8 cellular contexts compared by ENCODE assay signal in the genomic region with DNA sequence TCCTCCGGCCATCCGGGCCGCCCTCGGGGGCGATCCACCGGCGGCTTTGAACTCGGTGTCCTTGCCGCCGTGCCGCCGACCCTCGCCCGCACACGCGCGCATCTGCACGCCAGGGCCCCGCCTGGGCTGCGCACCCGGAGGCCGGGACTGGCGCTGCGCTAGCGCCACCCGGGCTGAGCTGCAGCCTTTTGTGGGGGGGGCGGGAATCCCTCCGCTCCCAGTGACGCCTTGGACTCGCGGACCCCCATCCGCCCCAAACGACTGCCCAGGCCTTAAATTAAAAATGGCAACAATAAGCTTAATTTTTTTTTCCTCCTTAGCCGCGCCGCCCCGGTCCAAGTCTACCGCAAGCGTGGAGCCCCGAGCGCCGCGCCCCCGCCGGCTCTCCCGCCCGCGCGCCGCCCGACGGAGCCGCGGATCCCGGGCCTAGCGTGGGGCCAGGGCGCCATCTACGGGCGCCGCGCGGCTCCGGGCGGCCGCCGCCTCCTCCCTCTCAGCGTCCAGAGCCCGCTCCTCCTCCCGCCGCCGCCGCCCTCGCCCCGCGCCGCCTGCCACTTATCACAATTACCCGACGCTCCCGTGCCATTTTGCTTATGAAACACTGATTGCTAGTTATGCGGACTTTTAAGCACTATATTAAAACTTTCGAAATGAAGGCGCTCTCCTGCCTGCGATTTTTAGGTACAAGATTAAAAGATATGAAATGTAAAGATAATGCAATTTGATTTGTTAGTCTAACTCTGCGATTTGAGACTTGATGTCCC. TPM values are rescaled to one million over a fixed set of nuclear protein-coding genes. Genes with fewer than 3 reads are reported as not detected.
DNase-seq lines count a peak whose midpoint lies in the region; ATAC-seq and TF ChIP-seq lines count a peak whose summit lies in the region.

No MANE protein-coding gene starts in this region.

- peak overlapping the region; percentile 17 for H2AFZ ChIP-seq in parathyroid adenoma

- peaks cover 5% of the 10 kb centered on the region for H3K36me3 Mint-ChIP-seq in activated CD4-positive, alpha-beta memory T cell treated with anti-CD3 and anti-CD28 coated beads, Interleukin-2, amount 10 ng/mL, durations not matched to agents 7 days and 5 days (ENCODE audit: low read depth)

- POLR2A ChIA-PET in activated CD4-positive, alpha-beta memory T cell treated with anti-CD3 and anti-CD28 coated beads, Interleukin-2, amount 10 ng/mL, durations not matched to agents 7 days and 5 days (lab: Charles Lee): interaction anchor here (0.8 kb wide), 1 partner anchor 139 kb away, joined by 3 read pairs; a partner anchor contains a TSS

- peaks cover 10% of the 10 kb centered on the region for H3K4me1 Mint-ChIP-seq in activated CD4-positive, alpha-beta memory T cell treated with anti-CD3 and anti-CD28 coated beads, Interleukin-2, amount 10 ng/mL, durations not matched to agents 7 days and 5 days

- H3K79me2 ChIP-seq in parathyroid adenoma: no peaks in the 10 kb centered on the region

- H3K27ac ChIP-seq in foreskin keratinocyte (no peak overlapping the region), parathyroid adenoma (no peak overlapping the region)

- no peaks in the 10 kb centered on the region for H3K9me3 ChIP-seq in parathyroid adenoma (ENCODE audit: control insufficient read depth, low read length)

- H3K27me3 ChIP-seq in foreskin keratinocyte (peaks cover 81% of the 10 kb centered on the region), parathyroid adenoma (ENCODE audit: control insufficient read depth, insufficient read depth, low read length) (peaks cover 23% of the 10 kb centered on the region)

- TF ChIP-seq CTCF in foreskin keratinocyte (conservative IDR thresholded peaks at IDR 0.05) (peak; percentile 68), parathyroid adenoma (IDR thresholded peaks at IDR 0.05) (no peak)

- ATAC-seq in foreskin keratinocyte (peak; percentile 73), GM21423 (IDR thresholded peaks at IDR 0.05; ENCODE audit: unreplicated experiment) (no peak)

- H3K4me3 Mint-ChIP-seq in activated CD4-positive, alpha-beta memory T cell treated with anti-CD3 and anti-CD28 coated beads, Interleukin-2, amount 10 ng/mL, durations not matched to agents 7 days and 5 days: no peak overlapping the region

- H3K27me3 Mint-ChIP-seq in activated CD4-positive, alpha-beta memory T cell treated with anti-CD3 and anti-CD28 coated beads, Interleukin-2, amount 10 ng/mL, durations not matched to agents 7 days and 5 days: peaks cover 63% of the 10 kb centered on the region

- no peak overlapping the region for H3K9ac ChIP-seq in parathyroid adenoma

- H3K4me1 ChIP-seq in foreskin keratinocyte (no peaks in the 10 kb centered on the region), parathyroid adenoma (no peaks in the 10 kb centered on the region)

- no peaks in the 10 kb centered on the region for H3K36me3 ChIP-seq in parathyroid adenoma (ENCODE audit: control insufficient read depth, insufficient read depth, low read length)

- no peaks in the 10 kb centered on the region for H3K9me3 Mint-ChIP-seq in activated CD4-positive, alpha-beta memory T cell treated with anti-CD3 and anti-CD28 coated beads, Interleukin-2, amount 10 ng/mL, durations not matched to agents 7 days and 5 days

- H3K4me3 ChIP-seq in parathyroid adenoma (ENCODE audit: low read depth, low read length): no peak overlapping the region

- no peak overlapping the region for H3K27ac Mint-ChIP-seq in activated CD4-positive, alpha-beta memory T cell treated with anti-CD3 and anti-CD28 coated beads, Interleukin-2, amount 10 ng/mL, durations not matched to agents 7 days and 5 days

- DNase-seq in NCI-H1092 treated with DMSO at 0.1 percent for 48 hours (lab: John Stamatoyannopoulos, UW) (peak; percentile 19), NCI-H1092 (lab: John Stamatoyannopoulos, UW) (no peak), HuH-7 (ENCODE audit: low spot score) (peak; percentile 86), foreskin keratinocyte (no peak)
- peak; percentile 28 for DNase-seq in activated CD4-positive, alpha-beta memory T cell treated with anti-CD3 and anti-CD28 coated beads, Interleukin-2, amount 10 ng/mL, durations not matched to agents 7 days and 5 days
- DNase-seq in stimulated activated naive CD4-positive, alpha-beta T cell treated with Interleukin-2 at 50 U/mL for 16 hours (lab: John Stamatoyannopoulos, UW): no peak

- CTCF ChIA-PET in activated CD4-positive, alpha-beta memory T cell treated with anti-CD3 and anti-CD28 coated beads, Interleukin-2, amount 10 ng/mL, durations not matched to agents 7 days and 5 days (lab: Charles Lee): interaction anchor here (0.9 kb wide), 1 partner anchor 156 kb away, joined by 3 read pairs; no protein-coding TSS in a partner anchor

- H3K4me2 ChIP-seq in parathyroid adenoma (ENCODE audit: low read length): peak overlapping the region; percentile 41

RNA-seq across cellular contexts. Expression of a gene that starts 7.5 kb away (rescaled TPM):
- not detected for total RNA-seq in activated CD4-positive, alpha-beta memory T cell treated with anti-CD3 and anti-CD28 coated beads, Interleukin-2, amount 10 ng/mL, durations not matched to agents 7 days and 5 days
- total RNA-seq in foreskin keratinocyte: 0.03 and 0.04 TPM in 2 replicates
- polyA plus RNA-seq in foreskin keratinocyte: 0.02 TPM in 1 of 2 replicates, not detected in the other

Comparison
In these comparisons a context has a peak if more than half of its experiments do, and no peak if none do; other contexts are left out.
1. DNase-seq: peak in NCI-H1092 treated with DMSO at 0.1 percent for 48 hours (single experiment), HuH-7 (single experiment) and activated CD4-positive, alpha-beta memory T cell treated with anti-CD3 and anti-CD28 coated beads, Interleukin-2, amount 10 ng/mL, durations not matched to agents 7 days and 5 days (single experiment); none in NCI-H1092 (single experiment), foreskin keratinocyte (0 of 2) and stimulated activated naive CD4-positive, alpha-beta T cell treated with Interleukin-2 at 50 U/mL for 16 hours (single experiment).